In the genomic region with DNA sequence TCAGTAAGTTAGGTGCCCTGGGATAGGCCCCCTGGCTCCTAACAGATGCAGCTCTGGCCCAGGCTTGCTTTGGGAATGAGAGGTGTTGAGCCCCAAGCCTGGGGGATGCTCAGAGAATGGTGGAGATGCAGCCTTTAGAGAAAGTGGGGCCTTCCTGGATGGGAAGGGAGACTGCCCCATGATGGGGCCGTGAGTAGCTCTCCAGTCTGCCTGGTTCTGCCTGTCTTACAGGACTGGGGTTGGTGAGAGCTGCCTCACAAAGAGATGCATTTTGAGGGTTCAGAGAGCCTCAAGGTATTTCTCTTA, we compare ENCODE assay signal across 3 cellular contexts.
TF ChIP-seq lines count a peak whose summit lies in the region.

No MANE protein-coding gene starts in this region.

TF ChIP-seq in GM23338, 12 proteins besides CTCF, POLR2A, EP300 and RAD21:
- TF ChIP-seq EZH2 (IDR thresholded peaks at IDR 0.05; ENCODE audit: low read depth, unreplicated experiment), result no peak
- TF ChIP-seq, protein P1, sequence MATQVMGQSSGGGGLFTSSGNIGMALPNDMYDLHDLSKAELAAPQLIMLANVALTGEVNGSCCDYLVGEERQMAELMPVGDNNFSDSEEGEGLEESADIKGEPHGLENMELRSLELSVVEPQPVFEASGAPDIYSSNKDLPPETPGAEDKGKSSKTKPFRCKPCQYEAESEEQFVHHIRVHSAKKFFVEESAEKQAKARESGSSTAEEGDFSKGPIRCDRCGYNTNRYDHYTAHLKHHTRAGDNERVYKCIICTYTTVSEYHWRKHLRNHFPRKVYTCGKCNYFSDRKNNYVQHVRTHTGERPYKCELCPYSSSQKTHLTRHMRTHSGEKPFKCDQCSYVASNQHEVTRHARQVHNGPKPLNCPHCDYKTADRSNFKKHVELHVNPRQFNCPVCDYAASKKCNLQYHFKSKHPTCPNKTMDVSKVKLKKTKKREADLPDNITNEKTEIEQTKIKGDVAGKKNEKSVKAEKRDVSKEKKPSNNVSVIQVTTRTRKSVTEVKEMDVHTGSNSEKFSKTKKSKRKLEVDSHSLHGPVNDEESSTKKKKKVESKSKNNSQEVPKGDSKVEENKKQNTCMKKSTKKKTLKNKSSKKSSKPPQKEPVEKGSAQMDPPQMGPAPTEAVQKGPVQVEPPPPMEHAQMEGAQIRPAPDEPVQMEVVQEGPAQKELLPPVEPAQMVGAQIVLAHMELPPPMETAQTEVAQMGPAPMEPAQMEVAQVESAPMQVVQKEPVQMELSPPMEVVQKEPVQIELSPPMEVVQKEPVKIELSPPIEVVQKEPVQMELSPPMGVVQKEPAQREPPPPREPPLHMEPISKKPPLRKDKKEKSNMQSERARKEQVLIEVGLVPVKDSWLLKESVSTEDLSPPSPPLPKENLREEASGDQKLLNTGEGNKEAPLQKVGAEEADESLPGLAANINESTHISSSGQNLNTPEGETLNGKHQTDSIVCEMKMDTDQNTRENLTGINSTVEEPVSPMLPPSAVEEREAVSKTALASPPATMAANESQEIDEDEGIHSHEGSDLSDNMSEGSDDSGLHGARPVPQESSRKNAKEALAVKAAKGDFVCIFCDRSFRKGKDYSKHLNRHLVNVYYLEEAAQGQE (IDR thresholded peaks at IDR 0.05; ENCODE audit: unreplicated experiment), result no peak

TF ChIP-seq in WTC11, 78 proteins besides CTCF, POLR2A, EP300 and RAD21 (continues in another document):
- TF ChIP-seq FOXJ3 (CRISPR knock-in tag; IDR thresholded peaks at IDR 0.05; ENCODE audit: borderline replicate concordance) (no peak), TEAD1 (CRISPR knock-in tag; IDR thresholded peaks at IDR 0.05) (no peak), NR1H2 (CRISPR knock-in tag; IDR thresholded peaks at IDR 0.05) (no peak), KAT7 (CRISPR knock-in tag; IDR thresholded peaks at IDR 0.05; ENCODE audit: borderline replicate concordance) (no peak), ATF2 (CRISPR knock-in tag; IDR thresholded peaks at IDR 0.05; ENCODE audit: borderline replicate concordance, low read depth) (no peak), ARID4B (CRISPR knock-in tag; IDR thresholded peaks at IDR 0.05; ENCODE audit: borderline replicate concordance) (no peak), PRDM15 (CRISPR knock-in tag; IDR thresholded peaks at IDR 0.05) (no peak), NFYB (CRISPR knock-in tag; conservative IDR thresholded peaks at IDR 0.05; ENCODE audit: low read depth) (no peak), ZNF138 (CRISPR knock-in tag; conservative IDR thresholded peaks at IDR 0.05) (no peak), CREB1 (CRISPR knock-in tag; IDR thresholded peaks at IDR 0.05) (no peak)
- TF ChIP-seq, protein P2, sequence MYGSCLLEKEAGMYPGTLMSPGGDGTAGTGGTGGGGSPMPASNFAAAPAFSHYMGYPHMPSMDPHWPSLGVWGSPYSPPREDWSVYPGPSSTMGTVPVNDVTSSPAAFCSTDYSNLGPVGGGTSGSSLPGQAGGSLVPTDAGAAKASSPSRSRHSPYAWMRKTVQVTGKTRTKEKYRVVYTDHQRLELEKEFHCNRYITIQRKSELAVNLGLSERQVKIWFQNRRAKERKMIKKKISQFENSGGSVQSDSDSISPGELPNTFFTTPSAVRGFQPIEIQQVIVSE (CRISPR knock-in tag; IDR thresholded peaks at IDR 0.05; ENCODE audit: borderline replicate concordance), result no peak

TF ChIP-seq in HEK293T, 16 proteins besides CTCF, POLR2A, EP300 and RAD21:
- no peak for TF ChIP-seq CTBP1 (IDR thresholded peaks at IDR 0.05; ENCODE audit: borderline replicate concordance)
- no peak for TF ChIP-seq SUZ12 (IDR thresholded peaks at IDR 0.05)
- TF ChIP-seq ARNT (IDR thresholded peaks at IDR 0.05), result no peak
- no peak for TF ChIP-seq FOXK2 (IDR thresholded peaks at IDR 0.05)
- TF ChIP-seq ELF4 (IDR thresholded peaks at IDR 0.05), result no peak
- TF ChIP-seq LEF1 (IDR thresholded peaks at IDR 0.05; ENCODE audit: borderline replicate concordance), result no peak
- TF ChIP-seq NFRKB (IDR thresholded peaks at IDR 0.05), result no peak
- no peak for TF ChIP-seq PKNOX1 (IDR thresholded peaks at IDR 0.05)
- no peak for TF ChIP-seq FOXA1 (IDR thresholded peaks at IDR 0.05)
- TF ChIP-seq L3MBTL2 (conservative IDR thresholded peaks at IDR 0.05), result no peak
- no peak for TF ChIP-seq BHLHE40 (IDR thresholded peaks at IDR 0.05; ENCODE audit: borderline replicate concordance)
- no peak for TF ChIP-seq ZNF384 (IDR thresholded peaks at IDR 0.05)
- TF ChIP-seq SP1 (IDR thresholded peaks at IDR 0.05), result no peak
- TF ChIP-seq FOXM1 (IDR thresholded peaks at IDR 0.05; ENCODE audit: borderline replicate concordance), result no peak
- no peak for TF ChIP-seq TARDBP (IDR thresholded peaks at IDR 0.05)
- no peak for TF ChIP-seq HDGF (IDR thresholded peaks at IDR 0.05; ENCODE audit: borderline replicate concordance)
